Comparison of ENCODE assay signal across 20 cellular contexts in the genomic region with DNA sequence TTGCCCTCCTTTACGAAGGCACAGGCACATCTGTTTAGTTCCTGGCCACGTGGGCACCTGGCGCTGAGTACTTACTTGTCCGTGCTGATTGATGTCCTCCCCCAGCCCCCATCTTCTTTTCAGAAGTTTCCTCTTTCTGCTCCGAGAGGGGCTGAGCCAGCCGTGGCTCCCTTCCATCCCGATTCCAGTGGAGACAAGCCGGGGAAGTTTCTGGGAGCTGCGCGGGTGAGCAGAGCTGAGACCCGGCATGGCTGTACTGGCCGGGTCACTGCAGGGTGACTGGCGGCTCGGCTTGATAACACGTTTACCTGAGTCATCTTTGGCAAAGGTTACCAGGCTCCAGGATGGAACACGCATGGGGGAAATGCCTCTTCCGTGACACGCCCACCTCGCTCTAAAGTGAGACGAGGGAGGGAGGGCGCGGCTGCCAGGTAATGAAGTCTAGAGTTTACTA. TPM values are rescaled to one million over a fixed set of nuclear protein-coding genes. Genes with fewer than 3 reads are reported as not detected.
DNase-seq lines count a peak whose midpoint lies in the region; ATAC-seq and TF ChIP-seq lines count a peak whose summit lies in the region.
"Had no signal": no experiment of that assay in that cellular context is flagged by ENCODE, and none has a peak within 500 bp of the region (broad histone marks: within the 10 kb centered on the region; RNA-seq: fewer than 3 reads in every experiment).

No MANE protein-coding gene starts in this region.

- H3K4me3 Mint-ChIP-seq in stimulated activated memory B cell treated with anti-CD40 and anti-IgM and Interleukin-4, amounts not matched to agents 10 μg/mL and 1 μg/mL and 100 μg/mL, for 72 hours = no peak overlapping the region
- no peak overlapping the region for H3K4me3 Mint-ChIP-seq in neural progenitor cell
- H3K4me3 Mint-ChIP-seq: activated B cell treated with CpG ODN at 0.5 μM for 24 hours; activated naive CD4-positive, alpha-beta T cell treated with anti-CD3 and anti-CD28 coated beads, Interleukin-2, amount 10 ng/mL, durations not matched to agents 7 days and 5 days; immature natural killer cell had no signal

- H3K4me1 Mint-ChIP-seq in stimulated activated memory B cell treated with anti-CD40 and anti-IgM and Interleukin-4, amounts not matched to agents 10 μg/mL and 1 μg/mL and 100 μg/mL, for 72 hours = no peaks in the 10 kb centered on the region
- H3K4me1 Mint-ChIP-seq in neural progenitor cell = peaks cover 20% of the 10 kb centered on the region
- H3K4me1 Mint-ChIP-seq: activated B cell treated with CpG ODN at 0.5 μM for 24 hours; activated naive CD4-positive, alpha-beta T cell treated with anti-CD3 and anti-CD28 coated beads, Interleukin-2, amount 10 ng/mL, durations not matched to agents 7 days and 5 days; immature natural killer cell had no signal

- H3K9me3 ChIP-seq in Peyer's patch (no peaks in the 10 kb centered on the region), parathyroid adenoma (ENCODE audit: control insufficient read depth, low read length) (no peaks in the 10 kb centered on the region), neural progenitor cell (ENCODE audit: low read depth) (no peaks in the 10 kb centered on the region), sigmoid colon (no peaks in the 10 kb centered on the region)
- H3K9me3 ChIP-seq: gastroesophageal sphincter, vagina had no signal

- no peaks in the 10 kb centered on the region for H3K4me1 ChIP-seq in Peyer's patch
- peaks cover 9% of the 10 kb centered on the region for H3K4me1 ChIP-seq in foreskin keratinocyte
- no peaks in the 10 kb centered on the region for H3K4me1 ChIP-seq in parathyroid adenoma
- no peaks in the 10 kb centered on the region for H3K4me1 ChIP-seq in neural progenitor cell
- H3K4me1 ChIP-seq in sigmoid colon = no peaks in the 10 kb centered on the region
- H3K4me1 ChIP-seq: gastroesophageal sphincter had no signal

- H3K4me2 ChIP-seq in parathyroid adenoma (ENCODE audit: low read length) (peak overlapping the region; percentile 69), neural progenitor cell (no peak overlapping the region)

- peak overlapping the region in 1 of 4 donors; percentile 11 for H3K4me3 ChIP-seq in Peyer's patch
- H3K4me3 ChIP-seq in parathyroid adenoma (ENCODE audit: low read depth, low read length) = no peak overlapping the region
- H3K4me3 ChIP-seq in neural progenitor cell = no peak overlapping the region
- no peak overlapping the region for H3K4me3 ChIP-seq in sigmoid colon
- H3K4me3 ChIP-seq: gastroesophageal sphincter, vagina had no signal

- no peak overlapping the region for H3K27ac ChIP-seq in Peyer's patch
- peak overlapping the region; percentile 47 for H3K27ac ChIP-seq in foreskin keratinocyte
- no peak overlapping the region for H3K27ac ChIP-seq in parathyroid adenoma
- H3K27ac ChIP-seq in neural progenitor cell = no peak overlapping the region
- H3K27ac ChIP-seq in sigmoid colon = no peak overlapping the region
- H3K27ac ChIP-seq: gastroesophageal sphincter, vagina had no signal

- DNase-seq in DMS153 (lab: John Stamatoyannopoulos, UW) (peak; percentile 85), Peyer's patch (peak in 2 of 3 donors; percentile 68 to 81), foreskin keratinocyte (peak; percentile 81 to 90), NCI-H1417 (lab: John Stamatoyannopoulos, UW) (no peak), neural progenitor cell (ENCODE audit: low spot score) (no peak), sigmoid colon (no peak)
- DNase-seq: activated B cell treated with CpG ODN at 0.5 μM for 24 hours; activated naive CD4-positive, alpha-beta T cell treated with anti-CD3 and anti-CD28 coated beads, Interleukin-2, amount 10 ng/mL, durations not matched to agents 7 days and 5 days; COR-L47; immature natural killer cell; NCI-H1092; NCI-H446 treated with DMSO at 0.1 percent for 48 hours; OCI-M1; retina; stimulated activated CD4-positive, alpha-beta T cell treated with anti-CD3 and anti-CD28 coated beads, Interleukin-4, amount 100 ng/mL, for 1 hour; SW 1271 had no signal

- TF ChIP-seq EP300 in sigmoid colon (IDR thresholded peaks at IDR 0.05) = no peak

- H3K9ac ChIP-seq in parathyroid adenoma (no peak overlapping the region), neural progenitor cell (no peak overlapping the region)

- TF ChIP-seq CTCF in Peyer's patch (IDR thresholded peaks at IDR 0.05) (no peak), foreskin keratinocyte (conservative IDR thresholded peaks at IDR 0.05) (no peak), parathyroid adenoma (IDR thresholded peaks at IDR 0.05) (no peak), neural progenitor cell (IDR thresholded peaks at IDR 0.05) (no peak), sigmoid colon (IDR thresholded peaks at IDR 0.05) (no peak)

- no peak overlapping the region for H3K27ac Mint-ChIP-seq in stimulated activated memory B cell treated with anti-CD40 and anti-IgM and Interleukin-4, amounts not matched to agents 10 μg/mL and 1 μg/mL and 100 μg/mL, for 72 hours
- no peak overlapping the region for H3K27ac Mint-ChIP-seq in neural progenitor cell
- H3K27ac Mint-ChIP-seq: activated B cell treated with CpG ODN at 0.5 μM for 24 hours; activated naive CD4-positive, alpha-beta T cell treated with anti-CD3 and anti-CD28 coated beads, Interleukin-2, amount 10 ng/mL, durations not matched to agents 7 days and 5 days; immature natural killer cell had no signal

- H3K9me3 Mint-ChIP-seq in stimulated activated memory B cell treated with anti-CD40 and anti-IgM and Interleukin-4, amounts not matched to agents 10 μg/mL and 1 μg/mL and 100 μg/mL, for 72 hours = peaks cover 5% of the 10 kb centered on the region
- no peaks in the 10 kb centered on the region for H3K9me3 Mint-ChIP-seq in neural progenitor cell
- H3K9me3 Mint-ChIP-seq: activated B cell treated with CpG ODN at 0.5 μM for 24 hours; activated naive CD4-positive, alpha-beta T cell treated with anti-CD3 and anti-CD28 coated beads, Interleukin-2, amount 10 ng/mL, durations not matched to agents 7 days and 5 days; immature natural killer cell had no signal

- H2AFZ ChIP-seq in parathyroid adenoma (no peak overlapping the region), neural progenitor cell (replicated peaks) (no peak overlapping the region)

- intact Hi-C loops in sigmoid colon (cut with DNase I) = no loop called here

- 18 to 65% methylated on average over 22 of the region's 22 CpGs for WGBS in sigmoid colon, 2 donors

- peaks cover 4% of the 10 kb centered on the region for H4K20me1 ChIP-seq in neural progenitor cell (ENCODE audit: low read depth)

- ATAC-seq in foreskin keratinocyte = peak; percentile 94
- ATAC-seq in stimulated activated memory B cell treated with anti-CD40 and anti-IgM and Interleukin-4, amounts not matched to agents 10 μg/mL and 1 μg/mL and 100 μg/mL, for 72 hours = no peak
- ATAC-seq: gastroesophageal sphincter had no signal

- H3K79me2 ChIP-seq in parathyroid adenoma = no peaks in the 10 kb centered on the region
- H3K79me2 ChIP-seq in neural progenitor cell (ENCODE audit: low read depth) = no peaks in the 10 kb centered on the region

- H3K36me3 ChIP-seq in Peyer's patch (no peaks in the 10 kb centered on the region), parathyroid adenoma (ENCODE audit: control insufficient read depth, insufficient read depth, low read length) (no peaks in the 10 kb centered on the region), neural progenitor cell (no peaks in the 10 kb centered on the region), sigmoid colon (no peaks in the 10 kb centered on the region)
- H3K36me3 ChIP-seq: vagina had no signal

- H3K27me3 ChIP-seq in Peyer's patch (no peaks in the 10 kb centered on the region), foreskin keratinocyte (no peaks in the 10 kb centered on the region), parathyroid adenoma (ENCODE audit: control insufficient read depth, insufficient read depth, low read length) (no peaks in the 10 kb centered on the region), neural progenitor cell (no peaks in the 10 kb centered on the region), sigmoid colon (peaks cover 0 to 42% (median 18%) of the 10 kb centered on the region in 3 donors)
- H3K27me3 ChIP-seq: vagina had no signal

- peaks cover 3% of the 10 kb centered on the region for H3F3A ChIP-seq in neural progenitor cell (ENCODE audit: low read depth)

- peaks cover 54% of the 10 kb centered on the region for H3K27me3 Mint-ChIP-seq in stimulated activated memory B cell treated with anti-CD40 and anti-IgM and Interleukin-4, amounts not matched to agents 10 μg/mL and 1 μg/mL and 100 μg/mL, for 72 hours
- H3K27me3 Mint-ChIP-seq in neural progenitor cell (ENCODE audit: insufficient read depth, low read depth) = peaks cover 10% of the 10 kb centered on the region

- TF ChIP-seq POLR2A in Peyer's patch (IDR thresholded peaks at IDR 0.05) (no peak), sigmoid colon (IDR thresholded peaks at IDR 0.05) (no peak)

- H3K36me3 Mint-ChIP-seq in stimulated activated memory B cell treated with anti-CD40 and anti-IgM and Interleukin-4, amounts not matched to agents 10 μg/mL and 1 μg/mL and 100 μg/mL, for 72 hours = no peaks in the 10 kb centered on the region
- no peaks in the 10 kb centered on the region for H3K36me3 Mint-ChIP-seq in neural progenitor cell
- H3K36me3 Mint-ChIP-seq: activated naive CD4-positive, alpha-beta T cell treated with anti-CD3 and anti-CD28 coated beads, Interleukin-2, amount 10 ng/mL, durations not matched to agents 7 days and 5 days; immature natural killer cell had no signal

RNA-seq across cellular contexts. Expression of gene ATXN10, which starts 45.4 kb away (rescaled TPM):
- total RNA-seq in Peyer's patch (100 to 1,000 TPM in 1 of 4 donors, 10 to 100 TPM in 3; 28.4 to 184 (median 66.3) TPM), foreskin keratinocyte (92.5 and 97.3 TPM in 2 replicates), neural progenitor cell (ENCODE audit: low replicate concordance) (125 and 168 TPM in 2 replicates), sigmoid colon (100 to 1,000 TPM; 160 to 187 (median 185) TPM)
- polyA plus RNA-seq in foreskin keratinocyte (127 and 159 TPM in 2 replicates), sigmoid colon (10 to 100 TPM; 37.9 to 49.3 (median 46.2) TPM)

Comparison
In these comparisons a context has a peak if more than half of its experiments do, and no peak if none do; other contexts are left out.
1. DNase-seq: peak in DMS153 (single experiment), Peyer's patch (2 of 3) and foreskin keratinocyte (2 of 2); none in NCI-H1417 (0 of 3), neural progenitor cell (single experiment) and sigmoid colon (single experiment).